In genomic region chr6:52588710-52589091, GRCh38 we compare ENCODE assay signal across 1 cellular context.
A peak's percentile ranks its signal among the peaks of the same experiment; 100 is the strongest.
TF ChIP-seq lines count a peak whose summit lies in the region.

No MANE protein-coding gene starts in this region.

TF ChIP-seq in HepG2, 621 proteins besides CTCF, POLR2A, EP300 and RAD21 (continued from another document):
- TF ChIP-seq, protein P1, sequence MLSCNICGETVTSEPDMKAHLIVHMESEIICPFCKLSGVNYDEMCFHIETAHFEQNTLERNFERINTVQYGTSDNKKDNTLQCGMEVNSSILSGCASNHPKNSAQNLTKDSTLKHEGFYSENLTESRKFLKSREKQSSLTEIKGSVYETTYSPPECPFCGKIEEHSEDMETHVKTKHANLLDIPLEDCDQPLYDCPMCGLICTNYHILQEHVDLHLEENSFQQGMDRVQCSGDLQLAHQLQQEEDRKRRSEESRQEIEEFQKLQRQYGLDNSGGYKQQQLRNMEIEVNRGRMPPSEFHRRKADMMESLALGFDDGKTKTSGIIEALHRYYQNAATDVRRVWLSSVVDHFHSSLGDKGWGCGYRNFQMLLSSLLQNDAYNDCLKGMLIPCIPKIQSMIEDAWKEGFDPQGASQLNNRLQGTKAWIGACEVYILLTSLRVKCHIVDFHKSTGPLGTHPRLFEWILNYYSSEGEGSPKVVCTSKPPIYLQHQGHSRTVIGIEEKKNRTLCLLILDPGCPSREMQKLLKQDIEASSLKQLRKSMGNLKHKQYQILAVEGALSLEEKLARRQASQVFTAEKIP (CRISPR knock-in tag; IDR thresholded peaks at IDR 0.05; ENCODE audit: borderline replicate concordance), result no peak
- TF ChIP-seq ZNF253 (CRISPR knock-in tag; IDR thresholded peaks at IDR 0.05; ENCODE audit: borderline replicate concordance) (peak; percentile 59; the same call in 1 of the 2 replicates), PLSCR1 (CRISPR knock-in tag; IDR thresholded peaks at IDR 0.05; ENCODE audit: borderline replicate concordance) (no peak), NR0B2 (CRISPR knock-in tag; IDR thresholded peaks at IDR 0.05) (0 out of 2 replicates have a peak, but pooled peaks have one; percentile 63), ZSCAN21 (CRISPR knock-in tag; IDR thresholded peaks at IDR 0.05; ENCODE audit: borderline replicate concordance) (0 out of 2 replicates have a peak, but pooled peaks have one; percentile 50), WIZ (CRISPR knock-in tag; IDR thresholded peaks at IDR 0.05) (no peak), NR3C1 (CRISPR knock-in tag; IDR thresholded peaks at IDR 0.05) (no peak), ZNF331 (CRISPR knock-in tag; IDR thresholded peaks at IDR 0.05) (no peak), ZFP1 (CRISPR knock-in tag; IDR thresholded peaks at IDR 0.05) (no peak; the same call in 1 of the 2 replicates), ZFP62 (CRISPR knock-in tag; IDR thresholded peaks at IDR 0.05) (no peak), KMT2A (CRISPR knock-in tag; IDR thresholded peaks at IDR 0.05) (no peak), JDP2 (CRISPR knock-in tag; IDR thresholded peaks at IDR 0.05; ENCODE audit: borderline replicate concordance) (0 out of 2 replicates have a peak, but pooled peaks have one; percentile 8), ZNF788 (CRISPR knock-in tag; IDR thresholded peaks at IDR 0.05; ENCODE audit: borderline replicate concordance) (0 out of 2 replicates have a peak, but pooled peaks have one; percentile 77), TCF12 (IDR thresholded peaks at IDR 0.05) (no peak), TCF12 (CRISPR knock-in tag; IDR thresholded peaks at IDR 0.05) (peak; percentile 68)
- TF ChIP-seq, protein P2, sequence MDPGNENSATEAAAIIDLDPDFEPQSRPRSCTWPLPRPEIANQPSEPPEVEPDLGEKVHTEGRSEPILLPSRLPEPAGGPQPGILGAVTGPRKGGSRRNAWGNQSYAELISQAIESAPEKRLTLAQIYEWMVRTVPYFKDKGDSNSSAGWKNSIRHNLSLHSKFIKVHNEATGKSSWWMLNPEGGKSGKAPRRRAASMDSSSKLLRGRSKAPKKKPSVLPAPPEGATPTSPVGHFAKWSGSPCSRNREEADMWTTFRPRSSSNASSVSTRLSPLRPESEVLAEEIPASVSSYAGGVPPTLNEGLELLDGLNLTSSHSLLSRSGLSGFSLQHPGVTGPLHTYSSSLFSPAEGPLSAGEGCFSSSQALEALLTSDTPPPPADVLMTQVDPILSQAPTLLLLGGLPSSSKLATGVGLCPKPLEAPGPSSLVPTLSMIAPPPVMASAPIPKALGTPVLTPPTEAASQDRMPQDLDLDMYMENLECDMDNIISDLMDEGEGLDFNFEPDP (CRISPR knock-in tag; conservative IDR thresholded peaks at IDR 0.05), result peak; percentile 55; the same call in 1 of the 2 replicates
